ENCODE assay signal across 8 cellular contexts in the genomic region with DNA sequence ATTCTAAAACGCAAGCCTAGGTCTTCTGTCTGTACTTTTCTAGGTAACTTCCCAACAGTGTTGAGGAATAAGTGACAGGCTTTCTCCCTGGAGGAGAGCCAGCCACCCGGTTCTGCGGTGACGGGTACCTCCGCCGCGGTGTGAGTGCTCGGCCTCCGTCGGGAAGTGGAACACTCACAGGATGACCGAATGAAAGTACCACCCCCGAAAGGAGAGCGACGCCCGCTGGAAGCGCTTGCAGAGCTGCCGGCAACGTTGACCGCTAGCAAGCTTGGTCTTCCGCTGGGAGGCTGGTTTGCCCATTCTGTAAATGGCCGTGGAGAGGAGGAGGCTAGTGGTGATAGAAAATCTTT. TPM values are rescaled to one million over a fixed set of nuclear protein-coding genes. Genes with fewer than 3 reads are reported as not detected.
DNase-seq lines count a peak whose midpoint lies in the region; ATAC-seq and TF ChIP-seq lines count a peak whose summit lies in the region.

No MANE protein-coding gene starts in this region.

- H3K9me3 Mint-ChIP-seq in Calu3 (ENCODE audit: low read depth, unreplicated experiment): no peaks in the 10 kb centered on the region

- H3K36me3 ChIP-seq in adrenal gland (replicated peaks in 1 of 2): peaks cover 0 to under 1% of the 10 kb centered on the region in 2 donors
- peaks cover 4% of the 10 kb centered on the region for H3K36me3 ChIP-seq in rectal smooth muscle tissue (ENCODE audit: control insufficient read depth, insufficient read depth, low read length)

- BruUV-seq in Calu3 (replicated peaks; lab: Mats Ljungman, UMichigan): TSS peak; percentile 95

- H3K27me3 Mint-ChIP-seq in Calu3 (ENCODE audit: unreplicated experiment): no peaks in the 10 kb centered on the region

- DNase-seq in Calu3 (peak; percentile 63), NB4 (ENCODE audit: low read depth) (peak; percentile 88), adrenal gland (peak; percentile 83 to 94 (median 90)), left ventricle myocardium superior (peak; percentile 86), MV-4-11 (lab: John Stamatoyannopoulos, UW) (no peak), SW 1271 (lab: John Stamatoyannopoulos, UW) (no peak)

- peaks cover 21% of the 10 kb centered on the region for H3K4me1 Mint-ChIP-seq in Calu3 (ENCODE audit: low read depth, unreplicated experiment)

- peaks cover 17% of the 10 kb centered on the region for H3K36me3 Mint-ChIP-seq in Calu3 (ENCODE audit: insufficient read depth, unreplicated experiment)

- H3K27me3 ChIP-seq in adrenal gland (no peaks in the 10 kb centered on the region), rectal smooth muscle tissue (ENCODE audit: control insufficient read depth, insufficient read depth, low read length) (no peaks in the 10 kb centered on the region)

- H3K4me3 Mint-ChIP-seq in Calu3 (ENCODE audit: low read depth, unreplicated experiment): peak overlapping the region; percentile 83

- peak overlapping the region; percentile 60 for H3K27ac Mint-ChIP-seq in Calu3 (ENCODE audit: unreplicated experiment)

- H3K9ac ChIP-seq in rectal smooth muscle tissue (ENCODE audit: low read length): peak overlapping the region; percentile 81

- TF ChIP-seq POLR2A in NB4 (IDR thresholded peaks at IDR 0.05; ENCODE audit: extremely low read depth, insufficient read length): no peak
- peak; percentile 5 to 72 for TF ChIP-seq POLR2A in adrenal gland (IDR thresholded peaks at IDR 0.05)

- intact Hi-C loops in Calu3 (cut with micrococcal nuclease; ENCODE audit: unreplicated experiment) (loop anchor here (5.0 kb wide), 2 partner anchors 58 to 213 kb away; partner anchors contain the start of gene ZDHHC14), adrenal gland (cut with DNase I) (no loop called here), left ventricle myocardium superior (cut with micrococcal nuclease) (loop anchor here (10.0 kb wide), 1 partner anchor 261 kb away; no protein-coding TSS in a partner anchor)

- TF ChIP-seq CTCF in Calu3 (IDR thresholded peaks at IDR 0.05; ENCODE audit: unreplicated experiment) (no peak), NB4 (IDR thresholded peaks at IDR 0.05; ENCODE audit: low read depth, low read length) (peak; percentile 48), adrenal gland (IDR thresholded peaks at IDR 0.05) (no peak)

- H3K4me3 ChIP-seq in NB4 (ENCODE audit: low read depth, low read length) (peak overlapping the region; percentile 97), adrenal gland (peak overlapping the region; percentile 35 to 85 (median 58)), rectal smooth muscle tissue (ENCODE audit: low read length) (peak overlapping the region; percentile 90)

- CTCF ChIA-PET in Calu3 (lab: Charles Lee): interaction anchor here (0.6 to 1.9 kb wide), 3 partner anchors 289 to 394 kb away, joined by 3 to 12 read pairs (median 5); no protein-coding TSS in a partner anchor

- H3K9me3 ChIP-seq in adrenal gland (replicated peaks in 1 of 3): no peaks in the 10 kb centered on the region

- peak overlapping the region; percentile 87 to 99 (median 94) for H3K27ac ChIP-seq in adrenal gland
- peak overlapping the region; percentile 90 for H3K27ac ChIP-seq in rectal smooth muscle tissue (ENCODE audit: low read depth, low read length)

- ATAC-seq in GM21825 (IDR thresholded peaks at IDR 0.05; ENCODE audit: unreplicated experiment) (peak; percentile 30), left ventricle myocardium superior (peak; percentile 84)

- 0 to 10% (median 0%) methylated on average over 3 to 21 of the region's 21 CpGs for WGBS in adrenal gland, 4 donors

- H3K4me1 ChIP-seq in adrenal gland (replicated peaks in 1 of 2) (peaks cover 8% of the 10 kb centered on the region in 2 donors), rectal smooth muscle tissue (ENCODE audit: control insufficient read depth, insufficient read depth, low read length) (no peaks in the 10 kb centered on the region)

RNA-seq across cellular contexts. Expression of gene TMEM242, which starts 0.6 kb away (rescaled TPM):
- total RNA-seq in Calu3 (2022) (7.9 and 9.9 TPM in 2 replicates), adrenal gland (10 to 100 TPM in 4 of 8 donors, 1 to 10 TPM in 4; 7.7 to 17.2 (median 12.6) TPM), left ventricle myocardium superior (19.4 TPM)
- polyA plus RNA-seq in adrenal gland: 10 to 100 TPM in 1 of 3 donors, 1 to 10 TPM in 2; 7.4 to 16.2 (median 8.2) TPM

RNA-seq across cellular contexts. Expression of gene ZDHHC14, which starts 57.1 kb away (rescaled TPM):
- total RNA-seq in Calu3 (2022) (17.3 and 18.6 TPM in 2 replicates), adrenal gland (10 to 100 TPM in 3 of 8 donors, 1 to 10 TPM in 5; 7.3 to 14.3 (median 9.7) TPM), left ventricle myocardium superior (10.0 TPM)
- polyA plus RNA-seq in adrenal gland: 1 to 10 TPM; 7.8 to 9.0 (median 8.2) TPM

Comparison
In these comparisons a context has a peak if more than half of its experiments do, and no peak if none do; other contexts are left out.
1. DNase-seq: peak in Calu3 (single experiment), NB4 (single experiment), adrenal gland (7 of 7) and left ventricle myocardium superior (single experiment); none in MV-4-11 (single experiment) and SW 1271 (0 of 2).
2. intact Hi-C loops: an anchor here in Calu3 (5.0 kb wide) and left ventricle myocardium superior (10.0 kb wide); none called in adrenal gland.
3. Peak in every context shown above with its lines, with median percentiles within 50 percentile points of each other: H3K4me3 ChIP-seq.